Comparison of ENCODE assay signal across 24 cellular contexts in the genomic region with DNA sequence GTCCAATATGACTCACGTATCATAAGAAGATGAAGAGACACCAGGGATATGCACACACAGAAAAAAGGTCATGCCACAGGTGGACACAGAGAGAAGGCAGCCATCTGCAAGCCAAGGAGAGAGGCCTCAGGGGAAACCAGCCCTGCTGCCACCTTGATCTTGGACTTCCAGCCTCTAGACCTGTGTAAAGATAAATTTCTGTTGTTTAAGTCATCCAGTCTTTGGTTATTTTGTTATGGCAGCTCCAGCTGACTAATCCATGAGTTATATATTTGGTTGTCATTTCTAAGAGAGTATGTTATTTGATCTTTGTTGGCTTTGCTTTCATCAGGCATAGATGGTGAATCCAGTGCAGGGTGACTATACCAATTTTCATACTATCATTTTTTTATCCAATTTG.
DNase-seq lines count a peak whose midpoint lies in the region; ATAC-seq, FAIRE-seq and TF ChIP-seq lines count a peak whose summit lies in the region.
"Had no signal": no experiment of that assay in that cellular context is flagged by ENCODE, and none has a peak within 500 bp of the region (broad histone marks: within the 10 kb centered on the region; RNA-seq: fewer than 3 reads in every experiment).

No MANE protein-coding gene starts in this region.

- no peaks in the 10 kb centered on the region for H3K27me3 ChIP-seq in IMR-90 (ENCODE audit: control insufficient read depth, insufficient read depth, low read length)
- H3K27me3 ChIP-seq: BLaER1 had no signal

- H4K20me1 ChIP-seq in IMR-90 (ENCODE audit: insufficient read depth, low read length), result no peaks in the 10 kb centered on the region
- H4K20me1 ChIP-seq: BLaER1 had no signal

- H3K27ac ChIP-seq in IMR-90 (ENCODE audit: insufficient read depth, low read length), result no peak overlapping the region
- H3K27ac ChIP-seq: A549, BLaER1, C4-2B, GM23248 had no signal

- no peak overlapping the region for H2BK5ac ChIP-seq in IMR-90 (ENCODE audit: low read depth, low read length, poor library complexity, severe bottlenecking)

- H3K36me3 ChIP-seq in IMR-90 (ENCODE audit: control insufficient read depth, insufficient read depth, low read length), result no peaks in the 10 kb centered on the region
- H3K36me3 ChIP-seq: BLaER1 had no signal

- H3K9me1 ChIP-seq in IMR-90 (ENCODE audit: insufficient read depth, low read length), result no peaks in the 10 kb centered on the region

- no peak for TF ChIP-seq CTCF in IMR-90 (conservative IDR thresholded peaks at IDR 0.05; ENCODE audit: low read depth, low read length)

- H4K5ac ChIP-seq in IMR-90 (ENCODE audit: low read depth, low read length), result no peak overlapping the region

- H2AK9ac ChIP-seq in IMR-90 (replicated peaks; ENCODE audit: low read depth, low read length, poor library complexity), result no peak overlapping the region

- WGBS in IMR-90 (ENCODE audit: extremely low coverage in 2 of 2, insufficient read length in 1 of 2), 2 experiments, result no CpG with 5 or more reads among the region's 1 CpG

- FAIRE-seq in RCC 7860 (lab: Jason Lieb, UNC), result no peak
- FAIRE-seq: A549, GM12878, GM19239, H1 had no signal

- TF ChIP-seq RAD21 in IMR-90 (IDR thresholded peaks at IDR 0.05; ENCODE audit: low read length), result no peak

- H3K18ac ChIP-seq in IMR-90 (ENCODE audit: low read depth, low read length), result no peak overlapping the region

- H3K14ac ChIP-seq in IMR-90 (replicated peaks; ENCODE audit: low read depth, low read length), result no peak overlapping the region

- no peak overlapping the region for H3K4me3 ChIP-seq in IMR-90 (ENCODE audit: insufficient read depth, low read depth, low read length)
- H3K4me3 ChIP-seq: A549, BLaER1, GM12878, GM23248 had no signal

- no TSS peak for BruUV-seq in IMR-90 (replicated peaks; lab: Mats Ljungman, UMichigan)

- in situ Hi-C loops in IMR-90 (cut with MboI; ENCODE audit: low sequenced_read_pairs), result no loop called here

- H4K91ac ChIP-seq in IMR-90 (ENCODE audit: insufficient read depth, low read depth, low read length), result no peak overlapping the region

- H4K8ac ChIP-seq in IMR-90 (ENCODE audit: low read depth in 2 of 2, low read length in 2 of 2), result no peak overlapping the region

- DNase-seq in HCEC 1CT (peak; percentile 2), IMR-90 (peak; percentile 26), RCC 7860 (ENCODE audit: low spot score) (peak; percentile 35), AG08395 (ENCODE audit: low spot score) (no peak), islet precursor cell (no peak)
- DNase-seq: 8988T; ACHN; Caco-2; CD4-positive, CD25-positive, alpha-beta regulatory T cell; CD8-positive, alpha-beta T cell; DMS153; DND-41; GDM1; GM23248; H7; HFFc6 had no signal

- H2BK15ac ChIP-seq in IMR-90 (ENCODE audit: low read depth, low read length), result no peak overlapping the region

- H3K79me1 ChIP-seq in IMR-90 (ENCODE audit: low read depth in 1 of 2, low read length in 2 of 2), result no peaks in the 10 kb centered on the region

- H3K4me1 ChIP-seq in IMR-90 (ENCODE audit: control insufficient read depth, insufficient read depth, low read length), result no peaks in the 10 kb centered on the region
- H3K4me1 ChIP-seq: A549, BLaER1, Caco-2 had no signal

- no peak overlapping the region for H3K4ac ChIP-seq in IMR-90 (ENCODE audit: low read depth, low read length)

- H2BK20ac ChIP-seq in IMR-90 (ENCODE audit: low read depth, low read length), result no peak overlapping the region

- H3K9me3 ChIP-seq in IMR-90 (ENCODE audit: control insufficient read depth, insufficient read depth, low read length), result peaks cover 7% of the 10 kb centered on the region
- H3K9me3 ChIP-seq: A549 had no signal

- no peak overlapping the region for H2AK5ac ChIP-seq in IMR-90 (ENCODE audit: low read depth, low read length)

- no peak overlapping the region for H2BK120ac ChIP-seq in IMR-90 (ENCODE audit: low read depth, low read length)

- POLR2A ChIA-PET in IMR-90 (lab: Charles Lee; ENCODE audit: unreplicated experiment), result no interaction called here

- no peak for TF ChIP-seq POLR2A in IMR-90 (IDR thresholded peaks at IDR 0.05; ENCODE audit: low read depth, low read length)

- intact Hi-C loops in IMR-90 (cut with micrococcal nuclease), result no loop called here

- H2AFZ ChIP-seq in IMR-90 (replicated peaks; ENCODE audit: low read length, poor library complexity), result no peak overlapping the region
- H2AFZ ChIP-seq: GM23248 had no signal

- dilution Hi-C loops in IMR-90 (cut with HindIII; ENCODE audit: low sequenced_read_pairs, unreplicated experiment), result no loop called here

- ATAC-seq in IMR-90 (ENCODE audit: low read depth), result no peak
- no peak for ATAC-seq in HG03280 (IDR thresholded peaks at IDR 0.05; ENCODE audit: unreplicated experiment)
- ATAC-seq: A549; CD8-positive, alpha-beta T cell; GM12878; HCT116 had no signal

- no peak overlapping the region for H3K4me2 ChIP-seq in IMR-90 (ENCODE audit: low read depth, low read length)
- H3K4me2 ChIP-seq: A549, BLaER1 had no signal

- H3K9ac ChIP-seq in IMR-90 (ENCODE audit: low read depth, low read length), result no peak overlapping the region
- H3K9ac ChIP-seq: BLaER1, GM23248 had no signal

- H3K23ac ChIP-seq in IMR-90 (ENCODE audit: low read depth, low read length), result no peak overlapping the region

- CTCF ChIA-PET in IMR-90 (lab: Yijun Ruan, JAX), result interaction anchor here (1.0 kb wide), 1 partner anchor 24 kb away, joined by 3 read pairs; no protein-coding TSS in a partner anchor

- no peak overlapping the region for H3K56ac ChIP-seq in IMR-90 (ENCODE audit: extremely low read depth, insufficient read depth, low read length)

TF ChIP-seq in IMR-90, 13 proteins besides CTCF, POLR2A, EP300 and RAD21:
- TF ChIP-seq MAFK (IDR thresholded peaks at IDR 0.05; ENCODE audit: low read depth, low read length) (no peak), CEBPB (IDR thresholded peaks at IDR 0.05; ENCODE audit: low read depth, low read length) (no peak), RFX5 (IDR thresholded peaks at IDR 0.05; ENCODE audit: low read depth, low read length) (no peak), RCOR1 (IDR thresholded peaks at IDR 0.05; ENCODE audit: insufficient replicate concordance, low read length) (no peak), MXI1 (IDR thresholded peaks at IDR 0.05; ENCODE audit: borderline replicate concordance, low read depth, low read length) (no peak), BHLHE40 (IDR thresholded peaks at IDR 0.05; ENCODE audit: low read depth, low read length) (no peak), CHD1 (IDR thresholded peaks at IDR 0.05; ENCODE audit: low read depth, low read length) (no peak), MAZ (IDR thresholded peaks at IDR 0.05; ENCODE audit: borderline replicate concordance, low read depth, low read length) (no peak), SMC3 (IDR thresholded peaks at IDR 0.05; ENCODE audit: low read depth, low read length) (no peak), FOS (IDR thresholded peaks at IDR 0.05; ENCODE audit: low read depth, low read length) (no peak), NFE2L2 (IDR thresholded peaks at IDR 0.05; ENCODE audit: low read depth, low read length) (no peak)
- TF ChIP-seq, protein P1, sequence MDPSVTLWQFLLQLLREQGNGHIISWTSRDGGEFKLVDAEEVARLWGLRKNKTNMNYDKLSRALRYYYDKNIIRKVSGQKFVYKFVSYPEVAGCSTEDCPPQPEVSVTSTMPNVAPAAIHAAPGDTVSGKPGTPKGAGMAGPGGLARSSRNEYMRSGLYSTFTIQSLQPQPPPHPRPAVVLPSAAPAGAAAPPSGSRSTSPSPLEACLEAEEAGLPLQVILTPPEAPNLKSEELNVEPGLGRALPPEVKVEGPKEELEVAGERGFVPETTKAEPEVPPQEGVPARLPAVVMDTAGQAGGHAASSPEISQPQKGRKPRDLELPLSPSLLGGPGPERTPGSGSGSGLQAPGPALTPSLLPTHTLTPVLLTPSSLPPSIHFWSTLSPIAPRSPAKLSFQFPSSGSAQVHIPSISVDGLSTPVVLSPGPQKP (IDR thresholded peaks at IDR 0.05; ENCODE audit: borderline replicate concordance, low read depth, low read length), result no peak
- TF ChIP-seq, protein P2, sequence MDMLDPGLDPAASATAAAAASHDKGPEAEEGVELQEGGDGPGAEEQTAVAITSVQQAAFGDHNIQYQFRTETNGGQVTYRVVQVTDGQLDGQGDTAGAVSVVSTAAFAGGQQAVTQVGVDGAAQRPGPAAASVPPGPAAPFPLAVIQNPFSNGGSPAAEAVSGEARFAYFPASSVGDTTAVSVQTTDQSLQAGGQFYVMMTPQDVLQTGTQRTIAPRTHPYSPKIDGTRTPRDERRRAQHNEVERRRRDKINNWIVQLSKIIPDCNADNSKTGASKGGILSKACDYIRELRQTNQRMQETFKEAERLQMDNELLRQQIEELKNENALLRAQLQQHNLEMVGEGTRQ (IDR thresholded peaks at IDR 0.05; ENCODE audit: low read depth, low read length), result no peak
TF ChIP-seq in IMR-90: peak in this region for 0.

Comparison
In these comparisons a context has a peak if more than half of its experiments do, and no peak if none do; other contexts are left out.
1. DNase-seq: peak in HCEC 1CT (single experiment), IMR-90 (single experiment) and RCC 7860 (single experiment); none in AG08395 (single experiment) and islet precursor cell (single experiment).